Comparison of ENCODE assay signal across 8 cellular contexts in the genomic region with DNA sequence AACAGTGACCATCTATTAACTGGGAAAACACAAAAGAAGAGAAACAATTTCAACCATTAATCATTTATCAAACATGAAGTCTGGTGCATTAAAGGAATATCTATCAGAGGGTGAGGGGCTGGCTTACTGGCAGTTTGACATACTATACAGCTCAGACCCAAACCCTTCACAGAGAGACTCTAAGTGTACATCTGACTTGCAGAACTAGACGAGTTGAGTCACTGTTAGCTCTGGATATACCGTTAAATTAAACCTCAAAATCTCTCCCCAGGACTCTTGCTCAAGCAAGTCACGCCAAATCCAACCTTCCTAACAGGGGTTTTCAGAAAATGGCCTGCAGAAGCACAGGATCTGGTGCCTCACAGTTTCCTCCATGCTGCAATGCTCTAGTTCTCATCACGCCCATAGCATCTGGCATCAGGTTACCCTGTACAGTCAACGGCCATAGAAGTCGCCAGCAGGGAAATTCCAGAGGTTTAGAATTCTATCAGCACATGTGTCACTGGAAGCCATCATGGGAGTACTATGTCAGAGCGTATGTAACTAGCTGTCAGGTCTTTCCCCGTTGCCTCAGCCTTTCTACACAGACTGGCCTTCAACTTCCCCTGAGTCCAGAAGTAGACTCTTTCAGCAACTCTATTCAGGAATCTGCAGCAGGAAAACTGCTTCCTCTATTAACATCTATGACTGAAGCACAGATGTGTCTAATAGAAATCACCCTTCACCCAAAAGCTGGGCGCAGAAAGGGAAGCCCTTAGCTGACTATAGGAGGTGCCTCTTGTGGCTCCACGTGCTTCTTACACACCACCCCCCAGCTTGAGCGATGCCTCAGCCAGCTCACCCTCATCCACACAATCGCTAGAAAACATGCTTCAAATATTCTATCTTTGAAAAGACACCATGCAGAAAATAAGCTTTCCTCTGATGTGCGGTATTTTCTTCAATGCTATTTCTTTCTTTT. TPM values are rescaled to one million over a fixed set of nuclear protein-coding genes. Genes with fewer than 3 reads are reported as not detected.
DNase-seq lines count a peak whose midpoint lies in the region; ATAC-seq, FAIRE-seq and TF ChIP-seq lines count a peak whose summit lies in the region.

No MANE protein-coding gene starts in this region.

- H3K23ac ChIP-seq in IMR-90 (ENCODE audit: low read depth, low read length): peak overlapping the region; percentile 37; the same call in 1 of the 2 replicates

- H3K18ac ChIP-seq in IMR-90 (ENCODE audit: low read depth, low read length): no peak overlapping the region

- no peak overlapping the region for H3K14ac ChIP-seq in IMR-90 (replicated peaks; ENCODE audit: low read depth, low read length)

- H3K27me3 ChIP-seq in IMR-90 (ENCODE audit: control insufficient read depth, insufficient read depth, low read length) (no peaks in the 10 kb centered on the region), brain microvascular endothelial cell (replicated peaks) (no peaks in the 10 kb centered on the region), prostate gland (replicated peaks; ENCODE audit: insufficient read depth) (no peaks in the 10 kb centered on the region)

- TF ChIP-seq RAD21 in IMR-90 (IDR thresholded peaks at IDR 0.05; ENCODE audit: low read length): no peak

- TF ChIP-seq CTCF in IMR-90 (conservative IDR thresholded peaks at IDR 0.05; ENCODE audit: low read depth, low read length) (no peak), brain microvascular endothelial cell (IDR thresholded peaks at IDR 0.05; ENCODE audit: low read depth, low read length, missing control alignments) (no peak), prostate gland (IDR thresholded peaks at IDR 0.05) (no peak)

- H3K9me3 ChIP-seq in IMR-90 (ENCODE audit: control insufficient read depth, insufficient read depth, low read length) (no peaks in the 10 kb centered on the region), prostate gland (no peaks in the 10 kb centered on the region)

- BruUV-seq in IMR-90 (replicated peaks; lab: Mats Ljungman, UMichigan): no TSS peak

- no peak overlapping the region for H3K4ac ChIP-seq in IMR-90 (ENCODE audit: low read depth, low read length)

- peak overlapping the region; percentile 46 for H2AK9ac ChIP-seq in IMR-90 (replicated peaks; ENCODE audit: low read depth, low read length, poor library complexity)

- no peak overlapping the region for H2AFZ ChIP-seq in IMR-90 (replicated peaks; ENCODE audit: low read length, poor library complexity)

- dilution Hi-C loops in IMR-90 (cut with HindIII; ENCODE audit: low sequenced_read_pairs, unreplicated experiment): no loop called here

- CTCF ChIA-PET in IMR-90 (lab: Yijun Ruan, JAX) (interaction anchor here (0.6 to 0.9 kb wide), 2 partner anchors 33 to 252 kb away, joined by 3 to 4 read pairs; no protein-coding TSS in a partner anchor), HEK293T (lab: Yijun Ruan, JAX) (no interaction called here)

- no peak overlapping the region for H2BK15ac ChIP-seq in IMR-90 (ENCODE audit: low read depth, low read length)

- no peak for FAIRE-seq in GM12892 (lab: Jason Lieb, UNC)

- no peak overlapping the region for H4K8ac ChIP-seq in IMR-90 (ENCODE audit: low read depth in 2 of 2, low read length in 2 of 2)

- no peak overlapping the region for H2AK5ac ChIP-seq in IMR-90 (ENCODE audit: low read depth, low read length)

- H3K27ac ChIP-seq in IMR-90 (ENCODE audit: insufficient read depth, low read length): 0 out of 2 replicates have a peak overlapping the region, but pooled peaks have one; percentile 4
- peak overlapping the region; percentile 27 for H3K27ac ChIP-seq in brain microvascular endothelial cell
- H3K27ac ChIP-seq in prostate gland: no peak overlapping the region

- H3K79me1 ChIP-seq in IMR-90 (ENCODE audit: low read depth in 1 of 2, low read length in 2 of 2): peaks cover 33 to 80% of the 10 kb centered on the region in 2 experiments

- peaks cover 23% of the 10 kb centered on the region for H3K9me1 ChIP-seq in IMR-90 (ENCODE audit: insufficient read depth, low read length)

- intact Hi-C loops in IMR-90 (cut with micrococcal nuclease) (no loop called here), prostate gland (cut with DNase I) (no loop called here)

- in situ Hi-C loops in IMR-90 (cut with MboI; ENCODE audit: low sequenced_read_pairs) (no loop called here), brain microvascular endothelial cell (cut with HindIII; ENCODE audit: low pct_ligation_motif_present, low sequenced_read_pairs) (no loop called here)

- H3K4me2 ChIP-seq in IMR-90 (ENCODE audit: low read depth, low read length): no peak overlapping the region

- no peak overlapping the region for H4K5ac ChIP-seq in IMR-90 (ENCODE audit: low read depth, low read length)

- 81% methylated on average over 5 of the region's 13 CpGs; no CpG with 5 or more reads in 1 of the 2 experiments for WGBS in IMR-90 (ENCODE audit: extremely low coverage in 2 of 2, insufficient read length in 1 of 2), 2 experiments
- WGBS in prostate gland: 70% methylated on average over 13 of the region's 13 CpGs

- H3K4me3 ChIP-seq in IMR-90 (ENCODE audit: insufficient read depth, low read depth, low read length) (no peak overlapping the region), brain microvascular endothelial cell (ENCODE audit: low read depth, low read length) (no peak overlapping the region), prostate gland (no peak overlapping the region)

- H3K36me3 ChIP-seq in IMR-90 (ENCODE audit: control insufficient read depth, insufficient read depth, low read length) (peaks cover 55% of the 10 kb centered on the region), brain microvascular endothelial cell (replicated peaks) (peaks cover 39% of the 10 kb centered on the region), prostate gland (peaks cover 8 to 11% of the 10 kb centered on the region in 2 donors)

- H3K9ac ChIP-seq in IMR-90 (ENCODE audit: low read depth, low read length): no peak overlapping the region

- H4K91ac ChIP-seq in IMR-90 (ENCODE audit: insufficient read depth, low read depth, low read length): no peak overlapping the region

- 0 out of 2 replicates have a peak, but pooled peaks have one; percentile 27 for TF ChIP-seq POLR2A in GM12892 (IDR thresholded peaks at IDR 0.05; ENCODE audit: low read depth, low read length)
- no peak for TF ChIP-seq POLR2A in IMR-90 (IDR thresholded peaks at IDR 0.05; ENCODE audit: low read depth, low read length)
- no peak for TF ChIP-seq POLR2A in prostate gland (IDR thresholded peaks at IDR 0.05)

- POLR2A ChIA-PET in IMR-90 (lab: Charles Lee; ENCODE audit: unreplicated experiment) (no interaction called here), HEK293T (lab: Yijun Ruan, JAX) (interaction anchor here (0.7 to 4.3 kb wide), 2 partner anchors 9 to 36 kb away, joined by 3 to 20 read pairs; a partner anchor contains a TSS)

- no peak overlapping the region for H2BK120ac ChIP-seq in IMR-90 (ENCODE audit: low read depth, low read length)

- H3K4me1 ChIP-seq in IMR-90 (ENCODE audit: control insufficient read depth, insufficient read depth, low read length) (peaks cover 10% of the 10 kb centered on the region), prostate gland (replicated peaks) (no peaks in the 10 kb centered on the region)

- peak overlapping the region; percentile 37 for H2BK5ac ChIP-seq in IMR-90 (ENCODE audit: low read depth, low read length, poor library complexity, severe bottlenecking)

- peak; percentile 72 for ATAC-seq in IMR-90 (ENCODE audit: low read depth)

- no peak overlapping the region; the same call in 1 of the 2 replicates for H3K56ac ChIP-seq in IMR-90 (ENCODE audit: extremely low read depth, insufficient read depth, low read length)

- peaks cover 43% of the 10 kb centered on the region for H4K20me1 ChIP-seq in IMR-90 (ENCODE audit: insufficient read depth, low read length)

- no peak overlapping the region for H2BK20ac ChIP-seq in IMR-90 (ENCODE audit: low read depth, low read length)

- DNase-seq in GM12892 (ENCODE audit: insufficient read length): no peak
- DNase-seq in IMR-90: peak; percentile 91
- peak; percentile 74 for DNase-seq in brain microvascular endothelial cell
- peak; percentile 21 for DNase-seq in pons (ENCODE audit: low spot score)
- DNase-seq in DMS79 (lab: John Stamatoyannopoulos, UW): no peak
- DNase-seq in prostate gland (ENCODE audit: low spot score): no peak
- DNase-seq in HEK293T (ENCODE audit: extremely low spot score): no peak
- DNase-seq in NCI-H128 (lab: John Stamatoyannopoulos, UW; ENCODE audit: unreplicated experiment): no peak

TF ChIP-seq in IMR-90, 13 proteins besides CTCF, POLR2A, EP300 and RAD21 (continues in another document):
- TF ChIP-seq RCOR1 (IDR thresholded peaks at IDR 0.05; ENCODE audit: insufficient replicate concordance, low read length) (no peak), CEBPB (IDR thresholded peaks at IDR 0.05; ENCODE audit: low read depth, low read length) (peak; percentile 45; the same call in 1 of the 2 replicates), MXI1 (IDR thresholded peaks at IDR 0.05; ENCODE audit: borderline replicate concordance, low read depth, low read length) (peak; percentile 76), MAFK (IDR thresholded peaks at IDR 0.05; ENCODE audit: low read depth, low read length) (no peak)

TF ChIP-seq in HEK293T, 16 proteins besides CTCF, POLR2A, EP300 and RAD21 (continues in another document):
- TF ChIP-seq ARNT (IDR thresholded peaks at IDR 0.05) (no peak), NFRKB (IDR thresholded peaks at IDR 0.05) (no peak), L3MBTL2 (conservative IDR thresholded peaks at IDR 0.05) (no peak), FOXK2 (IDR thresholded peaks at IDR 0.05) (no peak), LEF1 (IDR thresholded peaks at IDR 0.05; ENCODE audit: borderline replicate concordance) (no peak), ZNF384 (IDR thresholded peaks at IDR 0.05) (no peak), HDGF (IDR thresholded peaks at IDR 0.05; ENCODE audit: borderline replicate concordance) (no peak), TARDBP (IDR thresholded peaks at IDR 0.05) (no peak)

RNA-seq across cellular contexts. Expression of a gene that starts 9.3 kb away (rescaled TPM):
- polyA plus RNA-seq in GM12892 (2012; ENCODE audit: missing spikeins): 46.3 TPM
- total RNA-seq in IMR-90 (2012; rRNA removed) (57.7 and 61.7 TPM in 2 replicates), prostate gland (100 to 1,000 TPM; 140 to 165 TPM)
- 92.3 and 94.2 TPM in 2 replicates for polyA plus RNA-seq in IMR-90 (2012; rRNA removed)
- polyA plus RNA-seq in IMR-90 (2012; cell fraction: cytosol; rRNA removed): 65.8 and 82.6 TPM in 2 replicates
- polyA plus RNA-seq in IMR-90 (2012; cell fraction: nucleus; rRNA removed; ENCODE audit: low replicate concordance): 27.8 and 83.8 TPM in 2 replicates

RNA-seq across cellular contexts. Expression of a gene that starts 35.8 kb away (rescaled TPM):
- 21.8 TPM for polyA plus RNA-seq in GM12892 (2012; ENCODE audit: missing spikeins)
- total RNA-seq in IMR-90 (2012; rRNA removed) (25.0 and 32.3 TPM in 2 replicates), prostate gland (10 to 100 TPM; 51.1 to 72.6 TPM)
- 22.8 and 25.6 TPM in 2 replicates for polyA plus RNA-seq in IMR-90 (2012; rRNA removed)
- 12.7 and 18.2 TPM in 2 replicates for polyA plus RNA-seq in IMR-90 (2012; cell fraction: cytosol; rRNA removed)
- polyA plus RNA-seq in IMR-90 (2012; cell fraction: nucleus; rRNA removed; ENCODE audit: low replicate concordance): 30.4 and 42.7 TPM in 2 replicates

RNA-seq across cellular contexts. Expression of a gene that starts 36.1 kb away (rescaled TPM):
- polyA plus RNA-seq in GM12892 (2012; ENCODE audit: missing spikeins): 11.5 TPM
- total RNA-seq in IMR-90 (2012; rRNA removed): 10.8 and 13.1 TPM in 2 replicates
- polyA plus RNA-seq in IMR-90 (2012; rRNA removed): 19.2 and 20.7 TPM in 2 replicates
- polyA plus RNA-seq in IMR-90 (2012; cell fraction: cytosol; rRNA removed): 6.6 and 7.8 TPM in 2 replicates
- polyA plus RNA-seq in IMR-90 (2012; cell fraction: nucleus; rRNA removed; ENCODE audit: low replicate concordance): 72.0 and 88.6 TPM in 2 replicates
- total RNA-seq in prostate gland: 10 to 100 TPM; 31.6 to 32.1 TPM

Comparison
In these comparisons a context has a peak if more than half of its experiments do, and no peak if none do; other contexts are left out.
1. DNase-seq: peak in IMR-90 (single experiment), brain microvascular endothelial cell (single experiment) and pons (single experiment); none in GM12892 (single experiment), DMS79 (single experiment), prostate gland (single experiment), HEK293T (single experiment) and NCI-H128 (single experiment).
2. H3K27ac ChIP-seq: peak in IMR-90 (single experiment) and brain microvascular endothelial cell (single experiment); none in prostate gland (0 of 2).